19 cellular contexts compared by ENCODE assay signal in the genomic region with DNA sequence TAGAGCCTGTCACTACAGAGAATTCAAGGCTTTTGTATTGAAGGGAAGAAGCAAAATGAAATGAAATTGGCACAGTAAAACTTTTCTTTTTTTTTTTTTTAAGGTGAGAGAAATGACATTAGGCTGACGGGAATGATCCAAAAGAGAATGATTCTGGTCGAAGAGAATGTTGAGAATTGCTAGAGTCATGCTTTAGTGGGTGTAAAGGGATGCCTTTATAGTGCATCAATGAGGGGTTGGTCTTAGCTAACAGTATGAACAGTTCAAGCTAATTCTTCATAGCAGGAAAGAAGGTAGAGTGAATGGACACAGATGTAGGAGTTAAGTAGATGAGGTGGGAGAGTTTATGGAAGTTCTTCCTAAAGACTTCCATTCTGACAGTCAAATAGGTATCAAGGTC. TPM values are rescaled to one million over a fixed set of nuclear protein-coding genes. Genes with fewer than 3 reads are reported as not detected.
DNase-seq lines count a peak whose midpoint lies in the region; ATAC-seq lines count a peak whose summit lies in the region.
"Had no signal": no experiment of that assay in that cellular context is flagged by ENCODE, and none has a peak within 500 bp of the region (broad histone marks: within the 10 kb centered on the region; RNA-seq: fewer than 3 reads in every experiment).

No MANE protein-coding gene starts in this region.

- no peaks in the 10 kb centered on the region for H3K27me3 ChIP-seq in iPS-20b (ENCODE audit: insufficient read depth, low read length)
- H3K27me3 ChIP-seq: BLaER1, SJCRH30 had no signal

- ATAC-seq in GM19023 (IDR thresholded peaks at IDR 0.05; ENCODE audit: unreplicated experiment), result no peak
- ATAC-seq: CD8-positive, alpha-beta T cell; HepG2; PC-3 had no signal

- peak overlapping the region; percentile 18; the same call in 1 of the 2 replicates for H3K27ac ChIP-seq in SK-N-MC
- H3K27ac ChIP-seq in iPS-20b (ENCODE audit: low read length), result no peak overlapping the region
- H3K27ac ChIP-seq: BLaER1, KMS-11, SJCRH30 had no signal

- H3K36me3 ChIP-seq in SK-N-MC (ENCODE audit: insufficient read depth, low read length) (no peaks in the 10 kb centered on the region), iPS-20b (ENCODE audit: insufficient read depth, low read depth, low read length) (no peaks in the 10 kb centered on the region)
- H3K36me3 ChIP-seq: BLaER1, SJCRH30 had no signal

- H3K9ac ChIP-seq in SK-N-MC (ENCODE audit: insufficient read length) (no peak overlapping the region), iPS-20b (ENCODE audit: low read depth, low read length) (no peak overlapping the region)
- H3K9ac ChIP-seq: BLaER1, KMS-11 had no signal

- H3K9me3 ChIP-seq in SK-N-MC (ENCODE audit: low read depth, low read length) (no peaks in the 10 kb centered on the region), iPS-20b (ENCODE audit: insufficient read depth, low read depth, low read length) (0 out of 2 replicates have a peak, but pooled peaks cover under 1% of the 10 kb centered on the region)
- H3K9me3 ChIP-seq: SJCRH30 had no signal

- H3K4me1 ChIP-seq in iPS-20b (ENCODE audit: insufficient read depth, low read length), result peaks cover 17% of the 10 kb centered on the region; the same call in 1 of the 2 replicates
- H3K4me1 ChIP-seq: BLaER1, SJCRH30 had no signal

- H3K4me3 ChIP-seq in SK-N-MC (no peak overlapping the region), iPS-20b (ENCODE audit: low read length) (0 out of 2 replicates have a peak overlapping the region, but pooled peaks have one; percentile 12)
- H3K4me3 ChIP-seq: BLaER1, SJCRH30 had no signal

- DNase-seq in GM03348 (ENCODE audit: low spot score) (peak; percentile 20), SK-N-MC (ENCODE audit: low read depth, low spot score) (no peak), SK-N-DZ (ENCODE audit: low spot score) (no peak), ecto neural progenitor cell (ENCODE audit: low spot score) (no peak)
- DNase-seq in activated CD4-positive, alpha-beta T cell treated with anti-CD3 and anti-CD28 coated beads for 48 hours, result no peak
- DNase-seq: CD8-positive, alpha-beta T cell; HCEC 1CT; NCI-H1092; NCI-H2081 treated with DMSO at 0.1 percent for 48 hours; NCI-H510A; NCI-H82; PC-3; SJCRH30; SW 1271 had no signal

RNA-seq across cellular contexts. Expression of a gene that starts 32.3 kb away (rescaled TPM):
- 63.0 and 80.6 TPM in 2 replicates for polyA plus RNA-seq in SK-N-DZ (2014; cell fraction: cytosol; rRNA removed)
- polyA plus RNA-seq in SK-N-DZ (2014; cell fraction: nucleus; rRNA removed), result 78.4 and 86.3 TPM in 2 replicates
